ENCODE assay signal across 13 cellular contexts in genomic region chr3:155712008-155712407, GRCh38. TPM values are rescaled to one million over a fixed set of nuclear protein-coding genes. Genes with fewer than 3 reads are reported as not detected.
DNase-seq lines count a peak whose midpoint lies in the region; ATAC-seq, FAIRE-seq and TF ChIP-seq lines count a peak whose summit lies in the region.
"Had no signal": no experiment of that assay in that cellular context is flagged by ENCODE, and none has a peak within 500 bp of the region (broad histone marks: within the 10 kb centered on the region; RNA-seq: fewer than 3 reads in every experiment).

No MANE protein-coding gene starts in this region.

- H3K4me1 Mint-ChIP-seq in CD14-positive monocyte = no peaks in the 10 kb centered on the region

- ATAC-seq in DND-41 (ENCODE audit: insufficient read depth, low read depth) = 0 out of 3 replicates have a peak, but pooled peaks have one; percentile 29
- ATAC-seq in HG02759 (IDR thresholded peaks at IDR 0.05; ENCODE audit: unreplicated experiment) = peak; percentile 96
- peak; percentile 66 for ATAC-seq in HG03571 (IDR thresholded peaks at IDR 0.05; ENCODE audit: unreplicated experiment)

- no peak overlapping the region for H2AFZ ChIP-seq in DND-41 (ENCODE audit: low read depth, low read length)

- no peaks in the 10 kb centered on the region for H3K79me2 ChIP-seq in DND-41 (ENCODE audit: insufficient read depth, low read length)

- H3K9me3 Mint-ChIP-seq in CD14-positive monocyte = peaks cover 0 to 6% (median 0%) of the 10 kb centered on the region in 7 donors

- no peaks in the 10 kb centered on the region for H3K27me3 Mint-ChIP-seq in CD14-positive monocyte (ENCODE audit: low read depth in 3 of 3)

- H3K9me3 ChIP-seq in DND-41 (ENCODE audit: insufficient read depth, low read length, severe bottlenecking) = peaks cover 1% of the 10 kb centered on the region

- H3K27ac ChIP-seq in DND-41 (ENCODE audit: low read length) = no peak overlapping the region
- H3K27ac ChIP-seq: C4-2B had no signal

- H3K36me3 Mint-ChIP-seq in CD14-positive monocyte = no peaks in the 10 kb centered on the region

- H3K36me3 ChIP-seq in DND-41 (ENCODE audit: insufficient read depth, low read length) = no peaks in the 10 kb centered on the region

- intact Hi-C loops in CD14-positive monocyte (cut with micrococcal nuclease) = no loop called here

- H3K27ac Mint-ChIP-seq in CD14-positive monocyte = no peak overlapping the region
- H3K27ac Mint-ChIP-seq: activated naive CD4-positive, alpha-beta T cell treated with anti-CD3 and anti-CD28 coated beads for 36 hours had no signal

- no peak overlapping the region for H3K9ac ChIP-seq in DND-41 (ENCODE audit: low read depth, low read length)

- H4K20me1 ChIP-seq in DND-41 (ENCODE audit: insufficient read depth, low read length) = no peaks in the 10 kb centered on the region

- no peak overlapping the region for H3K4me3 Mint-ChIP-seq in CD14-positive monocyte
- H3K4me3 Mint-ChIP-seq: activated naive CD4-positive, alpha-beta T cell treated with anti-CD3 and anti-CD28 coated beads for 36 hours had no signal

- H3K27me3 ChIP-seq in DND-41 (ENCODE audit: insufficient read depth, low read length, poor library complexity) = no peaks in the 10 kb centered on the region

- H3K4me2 ChIP-seq in DND-41 (ENCODE audit: insufficient read depth, low read length) = no peak overlapping the region

- FAIRE-seq in GM19239 (lab: Jason Lieb, UNC) = peak; percentile 35
- FAIRE-seq: endometrium, islet of Langerhans, TTC549 had no signal

- no peak for TF ChIP-seq CTCF in DND-41 (IDR thresholded peaks at IDR 0.05; ENCODE audit: borderline replicate concordance, extremely low read depth, low read length, poor library complexity, severe bottlenecking)
- no peak for TF ChIP-seq CTCF in CD14-positive monocyte (IDR thresholded peaks at IDR 0.05)

- DNase-seq in DND-41 (no peak), GM19239 (ENCODE audit: insufficient read length, low spot score) (peak; percentile 4), CD14-positive monocyte (ENCODE audit: low spot score) (no peak), EL (no peak), HuH-7 (ENCODE audit: low spot score) (no peak)
- no peak for DNase-seq in stimulated activated CD4-positive, alpha-beta T cell treated with anti-CD3 and anti-CD28 coated beads, Interleukin-4, amount 100 ng/mL, for 4 hours
- DNase-seq: activated naive CD4-positive, alpha-beta T cell treated with anti-CD3 and anti-CD28 coated beads for 36 hours had no signal

- no peaks in the 10 kb centered on the region for H3K4me1 ChIP-seq in DND-41 (ENCODE audit: insufficient read depth, low read length)

- no peak overlapping the region for H3K4me3 ChIP-seq in DND-41 (ENCODE audit: low read depth in 1 of 2, low read length in 2 of 2)

RNA-seq across cellular contexts. Expression of gene PLCH1, which starts 32.9 kb away (rescaled TPM):
- not detected for polyA plus RNA-seq in CD14-positive monocyte

Comparison
In these comparisons a context has a peak if more than half of its experiments do, and no peak if none do; other contexts are left out.
1. ATAC-seq: peak in every context shown above with its lines; median percentile 96 in HG02759; 66 in HG03571; 29 in DND-41.